Comparison of ENCODE assay signal across 14 cellular contexts in genomic region chr2:37357053-37357452, GRCh38.
"Had no signal": no experiment of that assay in that cellular context is flagged by ENCODE, and none has a peak within 500 bp of the region (broad histone marks: within the 10 kb centered on the region; RNA-seq: fewer than 3 reads in every experiment).

No MANE protein-coding gene starts in this region.

- H3K36me3 ChIP-seq: left lung, tibial artery had no signal

- H3K27me3 ChIP-seq: left lung, neutrophil, tibial artery had no signal

- H3K79me2 ChIP-seq: parathyroid adenoma had no signal

- ATAC-seq: activated T-cell treated with anti-CD3 and anti-CD28 coated beads, Interleukin-2, amount 50 U/mL, for 4 hours; effector memory CD8-positive, alpha-beta T cell; left lung; natural killer cell; stimulated activated memory B cell treated with anti-CD40 and anti-IgM and Interleukin-4, amounts not matched to agents 10 μg/mL and 1 μg/mL and 100 μg/mL, for 72 hours had no signal

- DNase-seq: activated CD4-positive, alpha-beta memory T cell treated with anti-CD3 and anti-CD28 coated beads for 36 hours; activated effector memory CD4-positive, alpha-beta T cell treated with Interleukin-2 at 50 U/mL for 16 hours; activated naive CD4-positive, alpha-beta T cell treated with anti-CD3 and anti-CD28 coated beads, Interleukin-2, amount 50 U/mL, for 16 hours; activated T-cell treated with anti-CD3 and anti-CD28 coated beads, Interleukin-2, amount 50 U/mL, for 4 hours; effector memory CD8-positive, alpha-beta T cell; hypothalamus; kidney; left lung; natural killer cell; tibial artery had no signal

- H3K4me3 ChIP-seq: left lung, tibial artery had no signal

- H3K4me1 ChIP-seq: left lung, parathyroid adenoma, tibial artery had no signal

- H2AFZ ChIP-seq: parathyroid adenoma had no signal

- H3K9me3 ChIP-seq: left lung, neutrophil, tibial artery had no signal

- H3K9ac ChIP-seq: parathyroid adenoma had no signal

- H3K27ac ChIP-seq: left lung, neutrophil, parathyroid adenoma, tibial artery, VCaP had no signal
